ENCODE assay signal across 15 cellular contexts in genomic region chr6:106109043-106109442, GRCh38. TPM values are rescaled to one million over a fixed set of nuclear protein-coding genes. Genes with fewer than 3 reads are reported as not detected.
DNase-seq lines count a peak whose midpoint lies in the region; ATAC-seq and TF ChIP-seq lines count a peak whose summit lies in the region.
"Had no signal": no experiment of that assay in that cellular context is flagged by ENCODE, and none has a peak within 500 bp of the region (broad histone marks: within the 10 kb centered on the region; RNA-seq: fewer than 3 reads in every experiment).

No MANE protein-coding gene starts in this region.

- no peak overlapping the region for H3K4me3 ChIP-seq in thyroid gland (replicated peaks in 1 of 3)
- H3K4me3 ChIP-seq in body of pancreas: no peak overlapping the region
- no peak overlapping the region for H3K4me3 ChIP-seq in OCI-LY7 (ENCODE audit: low read depth, low read length, poor library complexity, severe bottlenecking)
- H3K4me3 ChIP-seq: BLaER1 had no signal

- CTCF ChIA-PET in OCI-LY7 (lab: Charles Lee; ENCODE audit: unreplicated experiment): no interaction called here

- H3K36me3 ChIP-seq in thyroid gland (peaks cover 17 to 19% of the 10 kb centered on the region in 2 donors), body of pancreas (replicated peaks in 1 of 2; ENCODE audit: insufficient read depth in 1 of 2, low read depth in 2 of 2) (no peaks in the 10 kb centered on the region), OCI-LY7 (ENCODE audit: insufficient read depth, low read length) (no peaks in the 10 kb centered on the region)

- H3K4me1 Mint-ChIP-seq in activated T-cell treated with anti-CD3 and anti-CD28 coated beads, Interleukin-2, amount 50 U/mL, for 72 hours (ENCODE audit: low read depth): peaks cover 71% of the 10 kb centered on the region
- peaks cover 78% of the 10 kb centered on the region for H3K4me1 Mint-ChIP-seq in activated T-cell treated with anti-CD3 and anti-CD28 coated beads, Interleukin-2, amount 50 U/mL, for 24 hours (ENCODE audit: low read depth)
- H3K4me1 Mint-ChIP-seq: H9 had no signal

- peaks cover 15 to 33% of the 10 kb centered on the region in 2 donors for H3K4me1 ChIP-seq in thyroid gland
- H3K4me1 ChIP-seq in body of pancreas: no peaks in the 10 kb centered on the region
- no peaks in the 10 kb centered on the region for H3K4me1 ChIP-seq in OCI-LY7 (ENCODE audit: insufficient read depth, low read length, poor library complexity, severe bottlenecking)

- H3K9me3 ChIP-seq in thyroid gland (no peaks in the 10 kb centered on the region), body of pancreas (no peaks in the 10 kb centered on the region), OCI-LY7 (ENCODE audit: low read length) (no peaks in the 10 kb centered on the region)

- no peak overlapping the region for H3K4me3 Mint-ChIP-seq in activated T-cell treated with anti-CD3 and anti-CD28 coated beads, Interleukin-2, amount 50 U/mL, for 72 hours
- H3K4me3 Mint-ChIP-seq in activated T-cell treated with anti-CD3 and anti-CD28 coated beads, Interleukin-2, amount 50 U/mL, for 24 hours: no peak overlapping the region
- H3K4me3 Mint-ChIP-seq: H9 had no signal

- H2AFZ ChIP-seq in OCI-LY7 (ENCODE audit: low read length): no peak overlapping the region

- no peak for DNase-seq in activated T-cell treated with anti-CD3 and anti-CD28 coated beads, Interleukin-2, amount 50 U/mL, for 72 hours
- no peak for DNase-seq in activated T-cell treated with anti-CD3 and anti-CD28 coated beads, Interleukin-2, amount 50 U/mL, for 24 hours
- DNase-seq in epithelial cell of prostate (ENCODE audit: low read depth, low spot score): no peak
- DNase-seq in thyroid gland: no peak
- DNase-seq in body of pancreas: no peak
- DNase-seq in OCI-LY7 (ENCODE audit: low spot score): no peak
- DNase-seq: 8988T, AML-193, DMS79, GOT3, H9 had no signal

- BruUV-seq in OCI-LY7 (replicated peaks; lab: Mats Ljungman, UMichigan): no TSS peak

- no peaks in the 10 kb centered on the region for H3K79me2 ChIP-seq in OCI-LY7 (ENCODE audit: insufficient read depth, low read depth, low read length)

- TF ChIP-seq CTCF in VCaP (conservative IDR thresholded peaks at IDR 0.05): no peak
- no peak for TF ChIP-seq CTCF in thyroid gland (IDR thresholded peaks at IDR 0.05)
- TF ChIP-seq CTCF in body of pancreas (IDR thresholded peaks at IDR 0.05): no peak
- no peak for TF ChIP-seq CTCF in OCI-LY7 (conservative IDR thresholded peaks at IDR 0.05; ENCODE audit: low read length)

- TF ChIP-seq POLR2A in thyroid gland (IDR thresholded peaks at IDR 0.05) (no peak), body of pancreas (IDR thresholded peaks at IDR 0.05) (no peak)

- POLR2A ChIA-PET in OCI-LY7 (lab: Charles Lee): interaction anchor here (0.7 kb wide), 1 partner anchor 11 kb away, joined by 4 read pairs; no protein-coding TSS in a partner anchor

- H4K20me1 ChIP-seq in OCI-LY7 (ENCODE audit: insufficient read depth, low read length): no peaks in the 10 kb centered on the region
- H4K20me1 ChIP-seq: BLaER1 had no signal

- H3K9me2 ChIP-seq in OCI-LY7 (ENCODE audit: insufficient read depth, low read length): no peaks in the 10 kb centered on the region

- H3K36me3 Mint-ChIP-seq in activated T-cell treated with anti-CD3 and anti-CD28 coated beads, Interleukin-2, amount 50 U/mL, for 72 hours (ENCODE audit: insufficient read depth in 2 of 2): peaks cover 24 to 25% of the 10 kb centered on the region in 2 donors
- H3K36me3 Mint-ChIP-seq in activated T-cell treated with anti-CD3 and anti-CD28 coated beads, Interleukin-2, amount 50 U/mL, for 24 hours (ENCODE audit: low read depth): peaks cover 59% of the 10 kb centered on the region

- H3K9me3 Mint-ChIP-seq in activated T-cell treated with anti-CD3 and anti-CD28 coated beads, Interleukin-2, amount 50 U/mL, for 72 hours: no peaks in the 10 kb centered on the region
- H3K9me3 Mint-ChIP-seq in activated T-cell treated with anti-CD3 and anti-CD28 coated beads, Interleukin-2, amount 50 U/mL, for 24 hours: peaks cover 2% of the 10 kb centered on the region
- H3K9me3 Mint-ChIP-seq: H9 had no signal

- H3K27me3 Mint-ChIP-seq in activated T-cell treated with anti-CD3 and anti-CD28 coated beads, Interleukin-2, amount 50 U/mL, for 72 hours (ENCODE audit: low read depth): peaks cover 55% of the 10 kb centered on the region
- H3K27me3 Mint-ChIP-seq in activated T-cell treated with anti-CD3 and anti-CD28 coated beads, Interleukin-2, amount 50 U/mL, for 24 hours: peaks cover 15% of the 10 kb centered on the region

- peak overlapping the region; percentile 64 for H3K27ac Mint-ChIP-seq in activated T-cell treated with anti-CD3 and anti-CD28 coated beads, Interleukin-2, amount 50 U/mL, for 72 hours
- no peak overlapping the region for H3K27ac Mint-ChIP-seq in activated T-cell treated with anti-CD3 and anti-CD28 coated beads, Interleukin-2, amount 50 U/mL, for 24 hours
- H3K27ac Mint-ChIP-seq: H9 had no signal

- intact Hi-C loops in thyroid gland (cut with DNase I) (no loop called here), body of pancreas (cut with DNase I) (no loop called here), OCI-LY7 (cut with micrococcal nuclease; ENCODE audit: unreplicated experiment) (no loop called here)

- no peak for ATAC-seq in activated T-cell treated with anti-CD3 and anti-CD28 coated beads, Interleukin-2, amount 50 U/mL, for 72 hours (replicated peaks in 1 of 2)
- ATAC-seq in body of pancreas: no peak
- no peak for ATAC-seq in GM19328 (IDR thresholded peaks at IDR 0.05; ENCODE audit: unreplicated experiment)

- WGBS in thyroid gland, 2 donors: 93 to 95% methylated on average over 3 of the region's 3 CpGs
- WGBS in body of pancreas, 2 donors: 84 to 89% methylated on average over 3 of the region's 3 CpGs

- no peaks in the 10 kb centered on the region for H3K27me3 ChIP-seq in thyroid gland
- no peaks in the 10 kb centered on the region for H3K27me3 ChIP-seq in body of pancreas
- H3K27me3 ChIP-seq: BLaER1 had no signal

- H3K27ac ChIP-seq in VCaP (peak overlapping the region; percentile 33; the same call in 1 of the 2 replicates), epithelial cell of prostate (peak overlapping the region; percentile 46), thyroid gland (peak overlapping the region in 2 of 3 donors; percentile 78 to 83), body of pancreas (no peak overlapping the region), OCI-LY7 (ENCODE audit: low read depth, low read length, poor library complexity, severe bottlenecking) (no peak overlapping the region)
- H3K27ac ChIP-seq: BLaER1 had no signal

- H3K4me2 ChIP-seq in OCI-LY7 (ENCODE audit: low read length): no peak overlapping the region
- H3K4me2 ChIP-seq: BLaER1 had no signal

RNA-seq across cellular contexts. Expression of gene PRDM1, which starts 22.9 kb away (rescaled TPM):
- total RNA-seq in activated T-cell treated with anti-CD3 and anti-CD28 coated beads, Interleukin-2, amount 50 U/mL, for 72 hours: 100 to 1,000 TPM in 1 of 2 donors, 10 to 100 TPM in 1; 25.2 to 107 TPM
- total RNA-seq in thyroid gland: 1 to 10 TPM; 5.6 to 7.6 (median 7.0) TPM
- 1 to 10 TPM; 1.3 to 2.6 TPM for total RNA-seq in body of pancreas
- 1.5 and 2.2 TPM in 2 replicates for total RNA-seq in OCI-LY7 (2014; rRNA removed; shearing (Covaris generic))
- 1.9 and 3.3 TPM in 2 replicates for total RNA-seq in OCI-LY7 (2022)
- total RNA-seq: G401 had no signal

Comparison
In these comparisons a context has a peak if more than half of its experiments do, and no peak if none do; other contexts are left out.
1. H3K27ac ChIP-seq: peak in VCaP (single experiment), epithelial cell of prostate (single experiment) and thyroid gland (2 of 3); none in body of pancreas (0 of 4) and OCI-LY7 (single experiment).